23 cellular contexts compared by ENCODE assay signal in the genomic region with DNA sequence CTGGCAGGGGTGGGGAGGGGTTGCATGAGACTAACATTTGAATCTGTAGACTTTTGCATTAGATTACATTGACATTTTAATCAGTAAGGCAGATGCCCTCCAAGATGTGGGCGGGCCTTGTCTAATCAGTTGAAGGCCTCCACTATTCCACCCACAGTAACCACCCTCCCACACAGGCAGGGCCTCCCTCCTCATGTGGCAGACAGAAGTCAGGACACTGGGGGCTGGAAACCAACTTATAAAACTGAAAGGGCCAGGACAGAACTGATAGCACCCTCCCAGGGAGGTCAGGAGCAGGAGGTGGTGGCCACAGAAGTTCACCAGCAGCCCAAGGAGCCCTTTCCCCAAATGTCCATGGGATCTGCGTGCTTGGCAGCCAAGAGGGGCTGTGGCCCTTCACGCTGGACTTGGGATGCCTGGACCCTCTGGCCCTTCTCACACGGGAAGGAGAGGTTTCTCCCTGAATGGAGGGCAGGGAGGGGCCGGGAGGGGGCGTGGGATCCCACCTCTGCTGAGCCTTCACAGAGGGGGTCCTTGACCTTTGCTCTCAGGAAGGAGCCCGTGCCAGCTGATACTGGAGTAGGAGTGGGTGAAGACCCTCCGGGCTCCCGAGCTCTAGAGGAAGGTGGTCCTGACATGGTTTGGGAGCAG. TPM values are rescaled to one million over a fixed set of nuclear protein-coding genes. Genes with fewer than 3 reads are reported as not detected.
DNase-seq lines count a peak whose midpoint lies in the region; FAIRE-seq and TF ChIP-seq lines count a peak whose summit lies in the region.
"Had no signal": no experiment of that assay in that cellular context is flagged by ENCODE, and none has a peak within 500 bp of the region (broad histone marks: within the 10 kb centered on the region; RNA-seq: fewer than 3 reads in every experiment).

No MANE protein-coding gene starts in this region.

- H3K9me3 ChIP-seq in PC-9 (ENCODE audit: insufficient read depth, low read depth): no peaks in the 10 kb centered on the region
- H3K9me3 ChIP-seq in kidney (ENCODE audit: control insufficient read depth in 1 of 2, low read length in 2 of 2): no peaks in the 10 kb centered on the region
- H3K9me3 ChIP-seq: BE2C, pancreas, right atrium auricular region, spleen had no signal

- H3K4me3 ChIP-seq in PC-9 (no peak overlapping the region), kidney (ENCODE audit: low read length in 2 of 2) (no peak overlapping the region)
- H3K4me3 ChIP-seq: pancreas, right atrium auricular region, spleen had no signal

- intact Hi-C loops in PC-9 (cut with micrococcal nuclease; ENCODE audit: unreplicated experiment) (no loop called here), kidney (cut with DNase I) (no loop called here)

- H3K27me3 Mint-ChIP-seq in HFFc6 (ENCODE audit: insufficient read depth): no peaks in the 10 kb centered on the region; the same call in none of the 2 replicates

- H3K79me2 ChIP-seq in PC-9 (ENCODE audit: low read depth): no peaks in the 10 kb centered on the region

- peak; percentile 17 for DNase-seq in NCI-H2029 treated with DMSO at 0.1 percent for 48 hours (lab: John Stamatoyannopoulos, UW)
- no peak for DNase-seq in NCI-H2029 (lab: John Stamatoyannopoulos, UW)
- DNase-seq in GM12891 (ENCODE audit: insufficient read length, low spot score): no peak
- DNase-seq in PC-9: no peak
- peak; percentile 64 for DNase-seq in kidney
- no peak for DNase-seq in HFFc6
- no peak for DNase-seq in activated T-cell treated with anti-CD3 and anti-CD28 coated beads for 4 hours
- DNase-seq in GM12892 (ENCODE audit: insufficient read length): no peak
- DNase-seq: activated CD8-positive, alpha-beta memory T cell treated with anti-CD3 and anti-CD28 coated beads for 24 hours; activated naive CD4-positive, alpha-beta T cell treated with Interleukin-2 at 50 U/mL for 16 hours; activated T-cell treated with anti-CD3 and anti-CD28 coated beads, Interleukin-2, amount 50 U/mL, for 4 hours; BE2C; mesendoderm; naive B cell; NK-92 treated with Interleukin-12 subunit alpha and Interleukin-12 subunit beta, amount 100 ng/mL, for 24 hours; RPMI8226; spleen; stimulated activated naive CD8-positive, alpha-beta T cell treated with anti-CD3 and anti-CD28 coated beads, Interleukin-15, Interleukin-2, amounts not matched to agents 100 U/mL and 50 U/mL, for 24 hours; T1000 had no signal

- no peaks in the 10 kb centered on the region for H4K20me1 ChIP-seq in PC-9 (ENCODE audit: insufficient read depth)

- H3K4me3 Mint-ChIP-seq in HFFc6: no peak overlapping the region
- H3K4me3 Mint-ChIP-seq: activated T-cell treated with anti-CD3 and anti-CD28 coated beads, Interleukin-2, amount 50 U/mL, for 4 hours had no signal

- H3K9me3 Mint-ChIP-seq in HFFc6: no peaks in the 10 kb centered on the region
- H3K9me3 Mint-ChIP-seq: activated T-cell treated with anti-CD3 and anti-CD28 coated beads, Interleukin-2, amount 50 U/mL, for 4 hours; naive B cell had no signal

- TF ChIP-seq POLR2A in GM12891 (IDR thresholded peaks at IDR 0.05; ENCODE audit: low read depth, low read length) (no peak), GM12892 (IDR thresholded peaks at IDR 0.05; ENCODE audit: low read depth, low read length) (no peak)

- H3K9ac ChIP-seq in kidney (ENCODE audit: low read length in 2 of 2): no peak overlapping the region

- H3K4me1 ChIP-seq in PC-9 (replicated peaks; ENCODE audit: insufficient read depth): peaks cover 4% of the 10 kb centered on the region; the same call in 1 of the 2 replicates
- H3K4me1 ChIP-seq in kidney (ENCODE audit: control insufficient read depth in 1 of 2, insufficient read depth in 1 of 2, low read depth in 1 of 2, low read length in 2 of 2): peaks cover 0 to 9% of the 10 kb centered on the region in 2 donors
- H3K4me1 ChIP-seq: BE2C had no signal

- no peak overlapping the region for H2AFZ ChIP-seq in PC-9

- H3K9me2 ChIP-seq in PC-9 (ENCODE audit: insufficient read depth): no peaks in the 10 kb centered on the region

- TSS peak; percentile 21 for BruUV-seq in PC-9 (replicated peaks; lab: Mats Ljungman, UMichigan)

- H3K36me3 Mint-ChIP-seq in HFFc6 (ENCODE audit: low read depth): no peaks in the 10 kb centered on the region
- H3K36me3 Mint-ChIP-seq: naive B cell had no signal

- H3F3A ChIP-seq in PC-9 (ENCODE audit: insufficient read depth, low read depth): no peaks in the 10 kb centered on the region; the same call in 1 of the 2 replicates

- TF ChIP-seq CTCF in PC-9 (conservative IDR thresholded peaks at IDR 0.05) (no peak), kidney (IDR thresholded peaks at IDR 0.05; ENCODE audit: borderline replicate concordance, extremely low read depth, insufficient read depth) (no peak), HFFc6 (IDR thresholded peaks at IDR 0.05) (no peak)

- POLR2A ChIA-PET in PC-9 (lab: Charles Lee; ENCODE audit: unreplicated experiment): interaction anchor here (0.5 to 0.6 kb wide), 2 partner anchors 90 to 202 kb away, joined by 3 to 14 read pairs; a partner anchor contains a TSS

- CTCF ChIA-PET in PC-9 (lab: Charles Lee): no interaction called here

- FAIRE-seq in GM12891 (lab: Jason Lieb, UNC) (peak; percentile 48), kidney (lab: Jason Lieb, UNC) (no peak), GM12892 (lab: Jason Lieb, UNC) (no peak)
- FAIRE-seq: A204.1, pancreas had no signal

- H3K27ac ChIP-seq in PC-9 (no peak overlapping the region), kidney (ENCODE audit: low read depth in 2 of 2, low read length in 2 of 2) (no peak overlapping the region)
- H3K27ac ChIP-seq: pancreas, right atrium auricular region, spleen had no signal

- H3K4me1 Mint-ChIP-seq in HFFc6 (ENCODE audit: low read depth): peaks cover 9% of the 10 kb centered on the region

- H3K27ac Mint-ChIP-seq in HFFc6: no peak overlapping the region

- no peak overlapping the region for H3K4me2 ChIP-seq in PC-9

- H3K27me3 ChIP-seq in PC-9 (ENCODE audit: insufficient read depth, low read depth): no peaks in the 10 kb centered on the region
- H3K27me3 ChIP-seq: BE2C, pancreas, right atrium auricular region had no signal

- no peaks in the 10 kb centered on the region for H3K36me3 ChIP-seq in PC-9 (ENCODE audit: low read depth)
- H3K36me3 ChIP-seq in kidney (ENCODE audit: control insufficient read depth in 1 of 2, insufficient read depth in 2 of 2, low read length in 2 of 2): no peaks in the 10 kb centered on the region
- H3K36me3 ChIP-seq: pancreas, right atrium auricular region, spleen had no signal

TF ChIP-seq in GM12891, 5 proteins besides CTCF, POLR2A, EP300 and RAD21:
- no peak for TF ChIP-seq SPI1 (IDR thresholded peaks at IDR 0.05; ENCODE audit: low read depth, low read length)
- TF ChIP-seq PAX5 (IDR thresholded peaks at IDR 0.05; ENCODE audit: insufficient read depth, low read length, severe bottlenecking): no peak
- no peak for TF ChIP-seq TAF1 (IDR thresholded peaks at IDR 0.05; ENCODE audit: low read depth, low read length)
- TF ChIP-seq POU2F2 (IDR thresholded peaks at IDR 0.05; ENCODE audit: low read depth, low read length): no peak
- no peak for TF ChIP-seq POLR2AphosphoS5 (IDR thresholded peaks at IDR 0.05; ENCODE audit: low read depth, low read length)

RNA-seq across cellular contexts. Expression of a gene that starts 4.6 kb away (rescaled TPM):
- 48.3 TPM for polyA plus RNA-seq in GM12891 (2012; ENCODE audit: low read depth, missing spikeins)
- 88.9 and 120 TPM in 2 replicates for total RNA-seq in PC-9 (2021)
- total RNA-seq in kidney: 14.2 TPM
- polyA plus RNA-seq in kidney (ENCODE audit: insufficient read depth, low read depth, low replicate concordance): 7.9 TPM
- 100 to 1,000 TPM in 4 of 6 experiments, 10 to 100 TPM in 2; 97.9 to 147 (median 110) TPM for total RNA-seq in HFFc6 (2021; fragmentation: NEBNext Ultra II Directional; extraction: Animal tissue kit (Norgen Biotek cat#: 25700))
- polyA plus RNA-seq in GM12892 (2012; ENCODE audit: missing spikeins): 51.1 TPM

RNA-seq across cellular contexts. Expression of a gene that starts 4.9 kb away (rescaled TPM):
- 12.1 TPM for polyA plus RNA-seq in GM12891 (2012; ENCODE audit: low read depth, missing spikeins)
- 79.5 and 85.9 TPM in 2 replicates for total RNA-seq in PC-9 (2021)
- total RNA-seq in kidney: 18.2 TPM
- 8.3 TPM for polyA plus RNA-seq in kidney (ENCODE audit: insufficient read depth, low read depth, low replicate concordance)
- 10 to 100 TPM; 17.7 to 22.4 (median 18.2) TPM for total RNA-seq in HFFc6 (2021; fragmentation: NEBNext Ultra II Directional; extraction: Animal tissue kit (Norgen Biotek cat#: 25700))
- polyA plus RNA-seq in GM12892 (2012; ENCODE audit: missing spikeins): 7.4 TPM

RNA-seq across cellular contexts. Expression of a gene that starts 14.5 kb away (rescaled TPM):
- 26.2 TPM for polyA plus RNA-seq in GM12891 (2012; ENCODE audit: low read depth, missing spikeins)
- 78.3 and 98.5 TPM in 2 replicates for total RNA-seq in PC-9 (2021)
- total RNA-seq in kidney: 25.2 TPM
- polyA plus RNA-seq in kidney (ENCODE audit: insufficient read depth, low read depth, low replicate concordance): 17.4 TPM
- 10 to 100 TPM; 16.2 to 20.7 (median 18.5) TPM for total RNA-seq in HFFc6 (2021; fragmentation: NEBNext Ultra II Directional; extraction: Animal tissue kit (Norgen Biotek cat#: 25700))
- polyA plus RNA-seq in GM12892 (2012; ENCODE audit: missing spikeins): 16.7 TPM

RNA-seq across cellular contexts. Expression of a gene that starts 14.6 kb away (rescaled TPM):
- not detected for polyA plus RNA-seq in GM12891 (2012; ENCODE audit: low read depth, missing spikeins)
- total RNA-seq in PC-9 (2021): not detected in 2 replicates
- not detected for total RNA-seq in kidney
- not detected for polyA plus RNA-seq in kidney (ENCODE audit: insufficient read depth, low read depth, low replicate concordance)
- not detected for total RNA-seq in HFFc6 (2021; fragmentation: NEBNext Ultra II Directional; extraction: Animal tissue kit (Norgen Biotek cat#: 25700))
- polyA plus RNA-seq in GM12892 (2012; ENCODE audit: missing spikeins): not detected
- total RNA-seq: activated T-cell treated with anti-CD3 and anti-CD28 coated beads, Interleukin-2, amount 50 U/mL, for 4 hours; dermis microvascular lymphatic vessel endothelial cell; pancreas; spleen had no signal
- polyA plus RNA-seq: pancreas, spleen had no signal

RNA-seq across cellular contexts. Expression of a gene that starts 21.3 kb away (rescaled TPM):
- polyA plus RNA-seq in GM12891 (2012; ENCODE audit: low read depth, missing spikeins): 20.2 TPM
- 54.7 and 82.2 TPM in 2 replicates for total RNA-seq in PC-9 (2021)
- 28.4 TPM for total RNA-seq in kidney
- 104 TPM for polyA plus RNA-seq in kidney (ENCODE audit: insufficient read depth, low read depth, low replicate concordance)
- total RNA-seq in HFFc6 (2021; fragmentation: NEBNext Ultra II Directional; extraction: Animal tissue kit (Norgen Biotek cat#: 25700)): 10 to 100 TPM; 33.2 to 45.8 (median 35.8) TPM
- polyA plus RNA-seq in GM12892 (2012; ENCODE audit: missing spikeins): 22.9 TPM

Comparison
In these comparisons a context has a peak if more than half of its experiments do, and no peak if none do; other contexts are left out.
1. DNase-seq: peak in NCI-H2029 treated with DMSO at 0.1 percent for 48 hours (single experiment) and kidney (single experiment); none in NCI-H2029 (single experiment), GM12891 (single experiment), PC-9 (0 of 2), HFFc6 (single experiment), activated T-cell treated with anti-CD3 and anti-CD28 coated beads for 4 hours (single experiment) and GM12892 (single experiment).